ENCODE assay signal across 31 cellular contexts in the genomic region with DNA sequence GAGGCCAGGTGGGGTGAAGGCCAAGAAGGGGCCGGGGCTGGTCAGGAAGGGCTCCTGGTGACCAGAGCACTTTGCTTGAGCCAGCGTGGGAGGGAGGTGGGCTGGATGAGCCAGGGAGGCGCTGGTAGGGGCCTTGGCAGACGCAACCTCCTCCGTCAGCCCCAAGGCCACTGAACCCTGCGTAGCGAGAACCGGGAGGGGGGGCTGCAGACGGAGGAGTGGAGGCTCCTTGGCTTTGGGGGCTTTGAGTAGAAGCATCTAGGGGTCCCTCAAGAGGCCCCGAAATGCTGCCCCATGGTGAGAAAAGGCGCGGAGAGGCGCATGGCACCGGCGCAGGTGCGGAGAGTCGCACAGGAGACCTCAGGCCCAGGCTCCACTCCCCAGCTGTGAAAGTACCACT.
"Had no signal": no experiment of that assay in that cellular context is flagged by ENCODE, and none has a peak within 500 bp of the region (broad histone marks: within the 10 kb centered on the region; RNA-seq: fewer than 3 reads in every experiment).

No MANE protein-coding gene starts in this region.

- H3K27me3 ChIP-seq: adrenal gland, body of pancreas, brain microvascular endothelial cell, breast epithelium had no signal

- H3K4me1 ChIP-seq: adrenal gland, body of pancreas, breast epithelium had no signal

- H3K9me3 ChIP-seq: adrenal gland, body of pancreas, breast epithelium had no signal

- FAIRE-seq: astrocyte, TTC549 had no signal

- H3K4me3 ChIP-seq: adrenal gland, body of pancreas, breast epithelium had no signal

- H3K27ac ChIP-seq: adrenal gland, body of pancreas, brain microvascular endothelial cell, breast epithelium, VCaP had no signal

- DNase-seq: activated B cell treated with CpG ODN at 0.5 μM for 24 hours; activated CD4-positive, alpha-beta memory T cell treated with anti-CD3 and anti-CD28 coated beads for 36 hours; activated CD4-positive, alpha-beta T cell treated with anti-CD3 and anti-CD28 coated beads for 4 hours; activated CD4-positive, alpha-beta T cell treated with anti-CD3 and anti-CD28 coated beads, Interleukin-2, amount 10 ng/mL, durations not matched to agents 24 days and 14 days; activated CD4-positive, alpha-beta T cell treated with anti-CD3 and anti-CD28 coated beads, Interleukin-2, amount 50 U/mL, for 1 hour; activated CD4-positive, alpha-beta T cell treated with anti-CD3 and anti-CD28 coated beads, Interleukin-2, amount 50 U/mL, for 4 hours; activated CD4-positive, CD25-positive, alpha-beta regulatory T cell treated with anti-CD3 and anti-CD28 coated beads, Interleukin-2, amount 50 U/mL, for 72 hours; activated CD8-positive, alpha-beta memory T cell treated with anti-CD3 and anti-CD28 coated beads, Interleukin-2, amount 50 U/mL, for 4 hours; activated CD8-positive, alpha-beta T cell treated with anti-CD3 and anti-CD28 coated beads for 36 hours; activated effector memory CD4-positive, alpha-beta T cell treated with anti-CD3 and anti-CD28 coated beads, Interleukin-2, amount 50 U/mL, for 16 hours; activated naive CD4-positive, alpha-beta T cell; activated naive CD4-positive, alpha-beta T cell treated with anti-CD3 and anti-CD28 coated beads for 36 hours; activated naive CD4-positive, alpha-beta T cell treated with anti-CD3 and anti-CD28 coated beads, Interleukin-2, amount 50 U/mL, for 16 hours; activated naive CD8-positive, alpha-beta T cell treated with anti-CD3 and anti-CD28 coated beads for 36 hours; activated T-cell treated with anti-CD3 and anti-CD28 coated beads for 4 hours; activated T-cell treated with anti-CD3 and anti-CD28 coated beads, Interleukin-2, amount 50 U/mL, for 1 hour; activated T-cell treated with anti-CD3 and anti-CD28 coated beads, Interleukin-2, amount 50 U/mL, for 4 hours; activated T-cell treated with anti-CD3 and anti-CD28 coated beads, Interleukin-2, amount 50 U/mL, for 72 hours; adrenal gland; amniotic stem cell; aorta; body of pancreas; brain microvascular endothelial cell; central memory CD4-positive, alpha-beta T cell; T-cell; T-helper 17 cell; T-helper 9 cell had no signal

- H3K36me3 ChIP-seq: adrenal gland, brain microvascular endothelial cell, breast epithelium had no signal
